In the genomic region with DNA sequence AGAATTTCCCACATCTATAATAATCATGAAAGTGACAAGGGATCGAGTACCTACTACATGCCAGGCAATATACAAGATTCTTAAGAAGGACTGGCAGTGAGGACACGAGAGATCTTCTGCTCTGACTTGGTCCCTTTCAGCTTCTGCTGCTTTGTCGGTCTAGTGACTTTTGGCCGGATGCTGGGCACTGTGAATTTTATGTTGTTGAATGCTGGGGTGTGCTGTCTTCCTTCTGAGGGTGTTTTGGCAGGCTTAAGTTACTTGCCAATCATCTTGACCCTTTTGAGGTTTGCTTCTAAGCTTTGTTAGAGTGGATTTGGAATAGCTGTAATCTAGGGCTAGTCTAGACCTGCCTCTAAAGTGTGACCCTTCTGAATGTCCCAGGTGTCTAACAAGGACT, we compare ENCODE assay signal across 17 cellular contexts. TPM values are rescaled to one million over a fixed set of nuclear protein-coding genes. Genes with fewer than 3 reads are reported as not detected.
A peak's percentile ranks its signal among the peaks of the same experiment; 100 is the strongest.
DNase-seq lines count a peak whose midpoint lies in the region; ATAC-seq and TF ChIP-seq lines count a peak whose summit lies in the region.
"Had no signal": no experiment of that assay in that cellular context is flagged by ENCODE, and none has a peak within 500 bp of the region (broad histone marks: within the 10 kb centered on the region; RNA-seq: fewer than 3 reads in every experiment).

No MANE protein-coding gene starts in this region.

- WGBS in body of pancreas, 2 donors, result 80 to 83% methylated on average over 4 of the region's 4 CpGs

- H3K36me3 ChIP-seq in BLaER1 (no peaks in the 10 kb centered on the region), osteoblast (ENCODE audit: insufficient read depth, low read length) (no peaks in the 10 kb centered on the region), body of pancreas (replicated peaks in 1 of 2; ENCODE audit: insufficient read depth in 1 of 2, low read depth in 2 of 2) (no peaks in the 10 kb centered on the region)

- no peak for ATAC-seq in GM19328 (IDR thresholded peaks at IDR 0.05; ENCODE audit: unreplicated experiment)
- no peak for ATAC-seq in body of pancreas
- ATAC-seq: GM23338 had no signal

- H3K27ac ChIP-seq in BLaER1 (no peak overlapping the region), osteoblast (ENCODE audit: low read depth, low read length) (no peak overlapping the region), body of pancreas (no peak overlapping the region)
- H3K27ac ChIP-seq: 22Rv1 had no signal

- H4K20me1 ChIP-seq in BLaER1, result no peaks in the 10 kb centered on the region
- H4K20me1 ChIP-seq in osteoblast (ENCODE audit: insufficient read depth, low read length), result no peaks in the 10 kb centered on the region

- H3K9me3 ChIP-seq in BLaER1 (peaks cover 11% of the 10 kb centered on the region; the same call in 1 of the 2 replicates), osteoblast (ENCODE audit: low read depth, low read length) (no peaks in the 10 kb centered on the region), body of pancreas (no peaks in the 10 kb centered on the region)

- H3K27ac Mint-ChIP-seq in endothelial cell (ENCODE audit: unreplicated experiment), result no peak overlapping the region
- H3K27ac Mint-ChIP-seq: CD4-positive, alpha-beta T cell; GM23338 had no signal

- peaks cover 71% of the 10 kb centered on the region for H3K4me1 ChIP-seq in BLaER1
- H3K4me1 ChIP-seq in osteoblast (ENCODE audit: insufficient read depth, low read length), result no peaks in the 10 kb centered on the region
- no peaks in the 10 kb centered on the region for H3K4me1 ChIP-seq in body of pancreas

- no peak overlapping the region for H3K4me3 Mint-ChIP-seq in endothelial cell (ENCODE audit: unreplicated experiment)
- H3K4me3 Mint-ChIP-seq: CD4-positive, alpha-beta T cell; GM23338 had no signal

- H3K79me2 ChIP-seq in osteoblast (ENCODE audit: insufficient read depth, low read length), result no peaks in the 10 kb centered on the region

- H3K9ac ChIP-seq in BLaER1, result no peak overlapping the region

- no peak for TF ChIP-seq POLR2A in body of pancreas (IDR thresholded peaks at IDR 0.05)

- H2AFZ ChIP-seq in osteoblast (ENCODE audit: low read length), result no peak overlapping the region
- H2AFZ ChIP-seq: GM23338 had no signal

- no peaks in the 10 kb centered on the region for H3K4me1 Mint-ChIP-seq in endothelial cell (ENCODE audit: unreplicated experiment)
- H3K4me1 Mint-ChIP-seq: GM23338 had no signal

- H3K4me3 ChIP-seq in BLaER1 (no peak overlapping the region), osteoblast (ENCODE audit: insufficient read depth, low read length) (no peak overlapping the region), body of pancreas (no peak overlapping the region)
- H3K4me3 ChIP-seq: GM23338 had no signal

- intact Hi-C loops in body of pancreas (cut with DNase I), result no loop called here

- H3K4me2 ChIP-seq in BLaER1 (peak overlapping the region; percentile 12; the same call in 1 of the 2 replicates), osteoblast (ENCODE audit: insufficient read depth, low read length) (no peak overlapping the region)
- H3K4me2 ChIP-seq: GM23338 had no signal

- H3K27me3 Mint-ChIP-seq in endothelial cell (ENCODE audit: unreplicated experiment), result peaks cover 6% of the 10 kb centered on the region
- H3K27me3 Mint-ChIP-seq: CD4-positive, alpha-beta T cell had no signal

- DNase-seq in DMS79 treated with DMSO at 0.1 percent for 48 hours (lab: John Stamatoyannopoulos, UW), result peak; percentile 13
- DNase-seq in DMS79 (lab: John Stamatoyannopoulos, UW), result no peak
- DNase-seq in endothelial cell (ENCODE audit: low spot score), result peak; percentile 1
- peak; percentile 13 for DNase-seq in osteoblast (ENCODE audit: insufficient read length, low spot score, missing footprints)
- DNase-seq in NCI-H2196 (lab: John Stamatoyannopoulos, UW; ENCODE audit: unreplicated experiment), result no peak
- DNase-seq in body of pancreas, result no peak
- DNase-seq: C1 segment of cervical spinal cord; Calu3; CD4-positive, alpha-beta T cell; DMS 273 treated with DMSO at 0.1 percent for 48 hours; EL; H7 had no signal

- no peaks in the 10 kb centered on the region for H3K27me3 ChIP-seq in BLaER1
- H3K27me3 ChIP-seq in osteoblast (ENCODE audit: insufficient read depth, low read length), result no peaks in the 10 kb centered on the region
- no peaks in the 10 kb centered on the region for H3K27me3 ChIP-seq in body of pancreas

- TF ChIP-seq CTCF in endothelial cell (IDR thresholded peaks at IDR 0.05; ENCODE audit: unreplicated experiment), result no peak
- no peak for TF ChIP-seq CTCF in osteoblast (IDR thresholded peaks at IDR 0.05; ENCODE audit: extremely low read depth, low read depth, low read length)
- no peak for TF ChIP-seq CTCF in body of pancreas (IDR thresholded peaks at IDR 0.05)

- peaks cover 11% of the 10 kb centered on the region for H3K36me3 Mint-ChIP-seq in endothelial cell (ENCODE audit: low read depth, unreplicated experiment)

- H3K9me3 Mint-ChIP-seq in endothelial cell (ENCODE audit: unreplicated experiment), result no peaks in the 10 kb centered on the region
- H3K9me3 Mint-ChIP-seq: CD4-positive, alpha-beta T cell; GM23338 had no signal

RNA-seq across cellular contexts. Expression of a gene that starts 23.5 kb away (rescaled TPM):
- total RNA-seq in endothelial cell (ENCODE audit: unreplicated experiment) (0.36 TPM), osteoblast (under 0.01 TPM in 2 replicates), body of pancreas (10 to 100 TPM in 1 of 2 donors, 1 to 10 TPM in 1; 3.6 to 18.8 TPM)
- total RNA-seq: CD4-positive, alpha-beta T cell; HT-29 had no signal

Comparison
In these comparisons a context has a peak if more than half of its experiments do, and no peak if none do; other contexts are left out.
1. DNase-seq: peak in DMS79 treated with DMSO at 0.1 percent for 48 hours (single experiment), endothelial cell (single experiment) and osteoblast (single experiment); none in DMS79 (single experiment), NCI-H2196 (single experiment) and body of pancreas (0 of 4).